Comparison of ENCODE assay signal across 15 cellular contexts in genomic region chr17:59696682-59697277, GRCh38. TPM values are rescaled to one million over a fixed set of nuclear protein-coding genes. Genes with fewer than 3 reads are reported as not detected.
DNase-seq lines count a peak whose midpoint lies in the region; ATAC-seq, FAIRE-seq and TF ChIP-seq lines count a peak whose summit lies in the region.
"Had no signal": no experiment of that assay in that cellular context is flagged by ENCODE, and none has a peak within 500 bp of the region (broad histone marks: within the 10 kb centered on the region; RNA-seq: fewer than 3 reads in every experiment).

No MANE protein-coding gene starts in this region.

- peak; percentile 8 for DNase-seq in NCI-H2227 (lab: John Stamatoyannopoulos, UW; ENCODE audit: unreplicated experiment)
- DNase-seq in NCI-H2227 treated with DMSO at 0.1 percent for 48 hours (lab: John Stamatoyannopoulos, UW), result no peak
- no peak for DNase-seq in HCT116 (ENCODE audit: low read depth, low spot score)
- no peak for DNase-seq in K562 (ENCODE audit: extremely low read depth in 1 of 4, low spot score in 3 of 4)
- DNase-seq in osteoblast (ENCODE audit: insufficient read length, low spot score, missing footprints), result no peak
- no peak for DNase-seq in amniotic stem cell (lab: John Stamatoyannopoulos, UW)
- DNase-seq: activated CD8-positive, alpha-beta memory T cell treated with anti-CD3 and anti-CD28 coated beads, Interleukin-2, amount 50 U/mL, for 4 hours; effector memory CD4-positive, alpha-beta T cell; Right ventricle myocardium superior; spleen; upper lobe of left lung had no signal

- H4K20me1 ChIP-seq in HCT116 (ENCODE audit: insufficient read depth), result peaks cover 77% of the 10 kb centered on the region
- H4K20me1 ChIP-seq in K562 (replicated peaks; ENCODE audit: control insufficient read depth, insufficient read depth, low read length), result peaks cover 64% of the 10 kb centered on the region
- H4K20me1 ChIP-seq in osteoblast (ENCODE audit: insufficient read depth, low read length), result peaks cover 43% of the 10 kb centered on the region

- TF ChIP-seq RAD21 in HCT116 (IDR thresholded peaks at IDR 0.05; ENCODE audit: low read depth), result no peak
- no peak for TF ChIP-seq RAD21 in K562 (CRISPR knock-in tag; conservative IDR thresholded peaks at IDR 0.05 in 1 of 2, IDR thresholded peaks at IDR 0.05 in 1 of 2)

- TF ChIP-seq CTCF in HCT116 (IDR thresholded peaks at IDR 0.05 in 2 of 3, conservative IDR thresholded peaks at IDR 0.05 in 1 of 3; ENCODE audit: borderline replicate concordance in 1 of 3, insufficient read depth in 1 of 3, low read depth in 2 of 3, low read length in 2 of 3) (no peak), K562 (IDR thresholded peaks at IDR 0.05 in 2 of 3, conservative IDR thresholded peaks at IDR 0.05 in 1 of 3; ENCODE audit: insufficient read depth in 2 of 3, low read depth in 1 of 3, low read length in 3 of 3) (no peak), osteoblast (IDR thresholded peaks at IDR 0.05; ENCODE audit: extremely low read depth, low read depth, low read length) (no peak)

- H3K4me3 ChIP-seq in HCT116 (replicated peaks in 1 of 2; ENCODE audit: low read depth in 1 of 2, low read length in 2 of 2) (no peak overlapping the region), K562 (no peak overlapping the region), osteoblast (ENCODE audit: insufficient read depth, low read length) (no peak overlapping the region)
- H3K4me3 ChIP-seq: ascending aorta, neural progenitor cell, spleen, upper lobe of left lung had no signal

- H2AFZ ChIP-seq in HCT116 (ENCODE audit: low read depth, low read length, poor library complexity, severe bottlenecking) (no peak overlapping the region), K562 (ENCODE audit: low read depth, low read length) (no peak overlapping the region), osteoblast (ENCODE audit: low read length) (no peak overlapping the region)
- H2AFZ ChIP-seq: neural progenitor cell had no signal

- no peak for TF ChIP-seq EP300 in K562 (IDR thresholded peaks at IDR 0.05; ENCODE audit: low read length)

- RAD21 ChIA-PET in HCT116 (lab: Charles Lee; ENCODE audit: low non-redundant PET in 1 of 2, low total read pairs in 2 of 2, uncharacterized antibody in 2 of 2, unreplicated experiment in 2 of 2), result no interaction called here

- H3K27me3 ChIP-seq in HCT116 (ENCODE audit: insufficient read depth, low read length) (no peaks in the 10 kb centered on the region), K562 (ENCODE audit: control insufficient read depth in 2 of 2, insufficient read depth in 2 of 2, low read length in 2 of 2) (no peaks in the 10 kb centered on the region), osteoblast (ENCODE audit: insufficient read depth, low read length) (no peaks in the 10 kb centered on the region)
- H3K27me3 ChIP-seq: ascending aorta, neural progenitor cell, spleen, upper lobe of left lung had no signal

- CTCF ChIA-PET in HCT116 (lab: Charles Lee), result no interaction called here
- CTCF ChIA-PET in K562 (lab: Yijun Ruan, JAX; ENCODE audit: low intra/inter-chr PET ratio), result no interaction called here

- H3K9me1 ChIP-seq in K562 (ENCODE audit: control insufficient read depth, insufficient read depth, low read length), result no peaks in the 10 kb centered on the region

- H3K9me3 ChIP-seq in HCT116 (ENCODE audit: control insufficient read depth in 1 of 2, insufficient read depth in 1 of 2, low read depth in 1 of 2, low read length in 2 of 2), result no peaks in the 10 kb centered on the region
- no peaks in the 10 kb centered on the region for H3K9me3 ChIP-seq in K562 (replicated peaks; ENCODE audit: control insufficient read depth, insufficient read depth, low read depth, low read length)
- H3K9me3 ChIP-seq in osteoblast (ENCODE audit: low read depth, low read length), result no peaks in the 10 kb centered on the region
- H3K9me3 ChIP-seq: ascending aorta, spleen, upper lobe of left lung had no signal

- no peaks in the 10 kb centered on the region for H3K4me1 ChIP-seq in HCT116 (ENCODE audit: control insufficient read depth in 1 of 2, insufficient read depth in 2 of 2, low read length in 2 of 2)
- H3K4me1 ChIP-seq in K562 (replicated peaks in 1 of 2; ENCODE audit: control insufficient read depth in 2 of 2, insufficient read depth in 2 of 2, low read length in 2 of 2), result peaks cover 2 to 48% of the 10 kb centered on the region in 2 experiments; a peak in 2 of 5 replicates
- H3K4me1 ChIP-seq in osteoblast (ENCODE audit: insufficient read depth, low read length), result no peaks in the 10 kb centered on the region
- H3K4me1 ChIP-seq: ascending aorta, neural progenitor cell, upper lobe of left lung had no signal

- POLR2A ChIA-PET in HCT116 (lab: Charles Lee), result interaction anchor here (2.6 kb wide), 1 partner anchor 11 kb away, joined by 12 read pairs; the partner anchor contains the start of genes PTRH2 and VMP1
- POLR2A ChIA-PET in K562 (lab: Yijun Ruan, JAX), result interaction anchor here (0.7 to 1.8 kb wide), 4 partner anchors 9 to 141 kb away, joined by 3 to 7 read pairs (median 4); no protein-coding TSS in a partner anchor

- ATAC-seq in HCT116 (peak; percentile 24; the same call in 1 of the 2 replicates), K562 (peak; percentile 7), GM21529 (IDR thresholded peaks at IDR 0.05; ENCODE audit: unreplicated experiment) (no peak), HG02884 (IDR thresholded peaks at IDR 0.05; ENCODE audit: unreplicated experiment) (no peak)

- H3K9me2 ChIP-seq in HCT116 (ENCODE audit: insufficient read depth), result no peaks in the 10 kb centered on the region

- in situ Hi-C loops in K562 (cut with MboI), result no loop called here

- 49% methylated on average over 2 of the region's 2 CpGs for WGBS in K562 (ENCODE audit: insufficient coverage, low coverage, missing lambda C conversion rate)

- H3K9ac ChIP-seq in HCT116 (ENCODE audit: low read length) (no peak overlapping the region), K562 (ENCODE audit: insufficient read depth in 1 of 2, low read depth in 2 of 2, low read length in 2 of 2) (peak overlapping the region in 1 of 2 experiments; percentile 22; a peak in 1 of 4 replicates)
- H3K9ac ChIP-seq: neural progenitor cell had no signal

- H3K27ac ChIP-seq in HCT116 (ENCODE audit: low read depth, low read length), result no peak overlapping the region
- H3K27ac ChIP-seq in K562 (ENCODE audit: extremely low read depth, low read depth, low read length), result peak overlapping the region; percentile 58; the same call in 1 of the 3 replicates
- peak overlapping the region; percentile 28 for H3K27ac ChIP-seq in osteoblast (ENCODE audit: low read depth, low read length)
- H3K27ac ChIP-seq: ascending aorta, neural progenitor cell had no signal

- H3K4me2 ChIP-seq in HCT116 (ENCODE audit: low read length), result no peak overlapping the region
- no peak overlapping the region for H3K4me2 ChIP-seq in K562 (ENCODE audit: insufficient read depth, low read length)
- H3K4me2 ChIP-seq in osteoblast (ENCODE audit: insufficient read depth, low read length), result no peak overlapping the region
- H3K4me2 ChIP-seq: neural progenitor cell had no signal

- TF ChIP-seq POLR2A in HCT116 (IDR thresholded peaks at IDR 0.05; ENCODE audit: borderline replicate concordance, extremely low read depth, insufficient read depth, insufficient read length) (no peak), K562 (conservative IDR thresholded peaks at IDR 0.05) (peak; percentile 26; the same call in 1 of the 2 replicates)

- BruUV-seq in HCT116 (replicated peaks; lab: Mats Ljungman, UMichigan) (no TSS peak), K562 (replicated peaks; lab: Mats Ljungman, UMichigan) (no TSS peak)

- FAIRE-seq in K562 (lab: Jason Lieb, UNC), result no peak

- H3K79me2 ChIP-seq in HCT116 (ENCODE audit: insufficient read depth, low read length) (peaks cover 92% of the 10 kb centered on the region), K562 (ENCODE audit: control insufficient read depth, insufficient read depth, low read length) (peaks cover 88% of the 10 kb centered on the region), osteoblast (ENCODE audit: insufficient read depth, low read length) (peaks cover 93% of the 10 kb centered on the region)

- intact Hi-C loops in HCT116 (cut with micrococcal nuclease), result no loop called here
- intact Hi-C loops in K562 (cut with micrococcal nuclease), result no loop called here

- H3K36me3 ChIP-seq in HCT116 (ENCODE audit: control insufficient read depth in 1 of 2, insufficient read depth in 2 of 2, low read length in 2 of 2) (peaks cover 56 to 79% of the 10 kb centered on the region in 2 experiments), K562 (ENCODE audit: control insufficient read depth, insufficient read depth, low read length) (peaks cover 96% of the 10 kb centered on the region), osteoblast (ENCODE audit: insufficient read depth, low read length) (peaks cover 87% of the 10 kb centered on the region)

RNA-seq across cellular contexts. Expression of gene PTRH2, which starts 10.4 kb away (rescaled TPM):
- total RNA-seq in HCT116 (2021; ENCODE audit: unreplicated experiment) (59.6 TPM), K562 (2014; rRNA removed) (81.0 and 92.0 TPM in 2 replicates), K562 (2014; rRNA removed; fragmentation: Illumina TruSeq; extraction: Trizol) (63.1 and 67.5 TPM in 2 replicates), K562 (2015; rRNA removed; fragmentation: Illumina TruSeq; extraction: Trizol) (50.0 and 57.3 TPM in 2 replicates), K562 (2021) (53.1 and 62.8 TPM in 2 replicates), osteoblast (8.0 and 14.7 TPM in 2 replicates)
- polyA plus RNA-seq in HCT116 (2012), result 66.3 and 70.0 TPM in 2 replicates
- 97.2 and 167 TPM in 2 replicates for total RNA-seq in K562 (2011; cell fraction: chromatin; rRNA removed; ENCODE audit: low replicate concordance)
- 101 and 115 TPM in 2 replicates for total RNA-seq in K562 (2011; cell fraction: nucleolus; rRNA removed)
- 104 and 130 TPM in 2 replicates for total RNA-seq in K562 (2011; cell fraction: nucleoplasm; rRNA removed)
- polyA plus RNA-seq in K562 (2011; rRNA removed) (119 and 170 TPM in 2 replicates), K562 (2014; fragmentation: Illumina TruSeq; extraction: Trizol) (110 and 128 TPM in 2 replicates), K562 (2014; fragmentation: Nextera tagmentation; extraction: Ambion mirVana) (100 to 1,000 TPM; 195 to 210 TPM), K562 (2014; rRNA removed) (126 and 138 TPM in 2 replicates)
- polyA plus RNA-seq in K562 (2011; cell fraction: cytosol; rRNA removed), result 54.3 and 74.9 TPM in 2 replicates
- 54.9 and 70.7 TPM in 2 replicates for polyA plus RNA-seq in K562 (2011; cell fraction: nucleus; rRNA removed)
- polyA plus RNA-seq in K562 (2012), result 42.1 and 83.3 TPM in 2 replicates
- 100 and 107 TPM in 2 replicates for polyA minus RNA-seq in K562 (2011; rRNA and poly(A)+ RNA removed)
- 16.6 and 22.3 TPM in 2 replicates for polyA minus RNA-seq in K562 (2011; cell fraction: cytosol; rRNA and poly(A)+ RNA removed)
- 18.0 and 34.2 TPM in 2 replicates for polyA minus RNA-seq in K562 (2011; cell fraction: nucleus; rRNA and poly(A)+ RNA removed)

RNA-seq across cellular contexts. Expression of gene VMP1, which starts 10.7 kb away (rescaled TPM):
- total RNA-seq in HCT116 (2021; ENCODE audit: unreplicated experiment) (366 TPM), K562 (2014; rRNA removed) (92.1 and 123 TPM in 2 replicates), K562 (2014; rRNA removed; fragmentation: Illumina TruSeq; extraction: Trizol) (186 and 216 TPM in 2 replicates), K562 (2015; rRNA removed; fragmentation: Illumina TruSeq; extraction: Trizol) (127 and 135 TPM in 2 replicates), K562 (2021) (151 and 155 TPM in 2 replicates), osteoblast (415 and 445 TPM in 2 replicates)
- polyA plus RNA-seq in HCT116 (2012), result 92.7 and 130 TPM in 2 replicates
- total RNA-seq in K562 (2011; cell fraction: chromatin; rRNA removed; ENCODE audit: low replicate concordance), result 449 and 662 TPM in 2 replicates
- 284 and 300 TPM in 2 replicates for total RNA-seq in K562 (2011; cell fraction: nucleolus; rRNA removed)
- 571 and 861 TPM in 2 replicates for total RNA-seq in K562 (2011; cell fraction: nucleoplasm; rRNA removed)
- polyA plus RNA-seq in K562 (2011; rRNA removed) (231 and 304 TPM in 2 replicates), K562 (2014; fragmentation: Illumina TruSeq; extraction: Trizol) (124 and 146 TPM in 2 replicates), K562 (2014; fragmentation: Nextera tagmentation; extraction: Ambion mirVana) (100 to 1,000 TPM; 245 to 272 TPM), K562 (2014; rRNA removed) (143 and 148 TPM in 2 replicates)
- 55.2 and 104 TPM in 2 replicates for polyA plus RNA-seq in K562 (2011; cell fraction: cytosol; rRNA removed)
- polyA plus RNA-seq in K562 (2011; cell fraction: nucleus; rRNA removed), result 330 and 339 TPM in 2 replicates
- polyA plus RNA-seq in K562 (2012), result 142 and 172 TPM in 2 replicates
- 271 and 285 TPM in 2 replicates for polyA minus RNA-seq in K562 (2011; rRNA and poly(A)+ RNA removed)
- 72.1 and 91.0 TPM in 2 replicates for polyA minus RNA-seq in K562 (2011; cell fraction: cytosol; rRNA and poly(A)+ RNA removed)
- 205 and 259 TPM in 2 replicates for polyA minus RNA-seq in K562 (2011; cell fraction: nucleus; rRNA and poly(A)+ RNA removed)

Comparison
In these comparisons a context has a peak if more than half of its experiments do, and no peak if none do; other contexts are left out.
1. ATAC-seq: peak in HCT116 (single experiment) and K562 (single experiment); none in GM21529 (single experiment) and HG02884 (single experiment).